In the genomic region with DNA sequence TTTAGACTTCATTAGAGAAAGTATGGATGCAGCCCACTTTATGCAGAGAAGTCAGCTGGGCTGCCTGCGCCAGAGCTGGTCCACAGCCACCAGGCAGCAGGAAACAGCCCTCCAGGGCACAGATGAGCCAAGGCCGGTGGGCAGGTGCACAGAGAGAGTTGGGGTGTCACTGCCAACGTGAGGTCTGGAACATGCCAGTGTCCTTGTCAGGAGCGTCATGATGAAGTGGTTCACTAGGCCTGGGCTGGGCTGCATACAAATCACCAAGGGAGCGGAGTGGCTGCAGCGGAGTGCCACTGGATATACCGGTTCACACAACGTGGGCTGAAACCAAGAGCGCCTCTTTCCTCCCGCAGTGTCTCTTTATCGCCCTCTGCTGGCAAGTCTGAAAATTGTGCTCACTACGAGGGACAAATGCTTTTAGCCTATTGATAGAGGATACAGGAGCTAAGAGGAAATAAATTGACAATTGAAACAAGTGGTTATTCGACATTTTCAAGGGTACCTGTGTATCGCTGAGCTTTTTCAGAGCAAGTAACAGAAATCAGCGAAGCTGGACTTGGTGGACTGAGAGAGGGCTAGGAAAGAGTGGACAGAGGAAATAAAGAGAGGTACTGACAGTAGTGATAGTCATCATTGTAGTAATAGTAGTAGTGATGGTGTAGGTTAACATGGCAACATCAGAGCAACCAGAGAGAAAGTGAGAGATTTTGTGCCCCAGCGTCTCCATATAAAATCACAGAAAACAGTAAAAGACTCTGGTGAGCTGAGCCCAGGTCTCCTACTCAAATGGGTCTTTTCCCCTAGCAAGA, we compare ENCODE assay signal across 8 cellular contexts. TPM values are rescaled to one million over a fixed set of nuclear protein-coding genes. Genes with fewer than 3 reads are reported as not detected.
DNase-seq lines count a peak whose midpoint lies in the region; ATAC-seq and TF ChIP-seq lines count a peak whose summit lies in the region.

No MANE protein-coding gene starts in this region.

- intact Hi-C loops in Caco-2 (cut with micrococcal nuclease; ENCODE audit: unreplicated experiment) (loop anchor here (1.0 to 10.0 kb wide), 4 partner anchors 32 to 790 kb away; partner anchors contain the start of genes ITPR2 and TM7SF3), OCI-LY7 (cut with micrococcal nuclease; ENCODE audit: unreplicated experiment) (loop anchor here (1.0 kb wide), 1 partner anchor 32 kb away; no protein-coding TSS in a partner anchor)

- H3K4me1 ChIP-seq in Caco-2 (no peaks in the 10 kb centered on the region), OCI-LY7 (ENCODE audit: insufficient read depth, low read length, poor library complexity, severe bottlenecking) (no peaks in the 10 kb centered on the region)

- CTCF ChIA-PET in Caco-2 (lab: Charles Lee), result interaction anchor here (0.6 to 3.1 kb wide), 18 partner anchors 8 to 709 kb away, joined by 3 to 27 read pairs (median 4); partner anchors contain the start of gene ITPR2
- CTCF ChIA-PET in OCI-LY7 (lab: Charles Lee; ENCODE audit: unreplicated experiment), result interaction anchor here (0.6 to 1.8 kb wide), 6 partner anchors 21 to 254 kb away, joined by 3 to 7 read pairs (median 3); partner anchors contain the start of gene ITPR2

- peak; percentile 97 for ATAC-seq in GM21390 (IDR thresholded peaks at IDR 0.05; ENCODE audit: unreplicated experiment)
- ATAC-seq in naive B cell (ENCODE audit: low read depth in 2 of 2), result peak; percentile 96

- BruUV-seq in Caco-2 (replicated peaks; lab: Mats Ljungman, UMichigan) (no TSS peak), OCI-LY7 (replicated peaks; lab: Mats Ljungman, UMichigan) (no TSS peak)

- H3K9me2 ChIP-seq in OCI-LY7 (ENCODE audit: insufficient read depth, low read length), result no peaks in the 10 kb centered on the region

- H4K20me1 ChIP-seq in OCI-LY7 (ENCODE audit: insufficient read depth, low read length), result no peaks in the 10 kb centered on the region

- POLR2A ChIA-PET in Caco-2 (lab: Charles Lee), result no interaction called here
- POLR2A ChIA-PET in OCI-LY7 (lab: Charles Lee), result interaction anchor here (0.6 to 1.6 kb wide), 7 partner anchors 10 to 518 kb away, joined by 3 to 6 read pairs (median 4); no protein-coding TSS in a partner anchor

- H3K36me3 Mint-ChIP-seq in Caco-2 (ENCODE audit: insufficient read depth, unreplicated experiment), result no peaks in the 10 kb centered on the region
- peaks cover 0 to 13% of the 10 kb centered on the region in 2 donors for H3K36me3 Mint-ChIP-seq in naive B cell

- H3K9me3 Mint-ChIP-seq in Caco-2 (ENCODE audit: unreplicated experiment) (peaks cover 12% of the 10 kb centered on the region), naive B cell (peaks cover 0 to 11% (median 2%) of the 10 kb centered on the region in 7 donors)

- H3K4me1 Mint-ChIP-seq in Caco-2 (ENCODE audit: low read depth, unreplicated experiment) (no peaks in the 10 kb centered on the region), naive B cell (peaks cover 12% of the 10 kb centered on the region in 3 donors)

- H3K27ac ChIP-seq in OCI-LY7 (ENCODE audit: low read depth, low read length, poor library complexity, severe bottlenecking), result no peak overlapping the region

- H3K4me2 ChIP-seq in OCI-LY7 (ENCODE audit: low read length), result peak overlapping the region; percentile 7; the same call in 1 of the 2 replicates

- H3K27me3 Mint-ChIP-seq in Caco-2 (ENCODE audit: insufficient read depth, unreplicated experiment) (no peaks in the 10 kb centered on the region), naive B cell (no peaks in the 10 kb centered on the region)

- TF ChIP-seq CTCF in Caco-2 (IDR thresholded peaks at IDR 0.05; ENCODE audit: insufficient read depth in 1 of 2, low read depth in 1 of 2, low read length in 1 of 2, severe bottlenecking in 1 of 2, unreplicated experiment in 1 of 2) (peak; percentile 98 to 99), OCI-LY7 (conservative IDR thresholded peaks at IDR 0.05; ENCODE audit: low read length) (peak; percentile 98), epithelial cell of proximal tubule (conservative IDR thresholded peaks at IDR 0.05; ENCODE audit: low read depth, low read length) (peak; percentile 98)

- H3K36me3 ChIP-seq in Caco-2 (ENCODE audit: control insufficient read depth, insufficient read depth, low read length) (no peaks in the 10 kb centered on the region), OCI-LY7 (ENCODE audit: insufficient read depth, low read length) (no peaks in the 10 kb centered on the region)

- no peaks in the 10 kb centered on the region for H3K79me2 ChIP-seq in OCI-LY7 (ENCODE audit: insufficient read depth, low read depth, low read length)

- H3K4me3 ChIP-seq in Caco-2 (ENCODE audit: low read depth, low read length) (no peak overlapping the region), OCI-LY7 (ENCODE audit: low read depth, low read length, poor library complexity, severe bottlenecking) (no peak overlapping the region), epithelial cell of proximal tubule (ENCODE audit: low read depth, low read length) (peak overlapping the region; percentile 25)
- peak overlapping the region; percentile 40 for H3K4me3 ChIP-seq in Jurkat, Clone E6-1 (ENCODE audit: low read length)

- DNase-seq in Caco-2 (peak; percentile 90 to 92), OCI-LY7 (ENCODE audit: low spot score) (peak; percentile 81), activated T-cell treated with anti-CD3 and anti-CD28 coated beads for 1 hour (ENCODE audit: low read depth) (peak; percentile 68), epithelial cell of proximal tubule (ENCODE audit: low read depth) (peak; percentile 18), naive B cell (peak; percentile 81)
- DNase-seq in Jurkat, Clone E6-1 (ENCODE audit: low read depth, low spot score), result peak; percentile 89
- peak; percentile 63 to 78 for DNase-seq in stimulated activated CD8-positive, alpha-beta memory T cell treated with anti-CD3 and anti-CD28 coated beads, Interleukin-7, amount 100 ng/mL, for 4 hours (ENCODE audit: low read depth in 2 of 2)

- H2AFZ ChIP-seq in OCI-LY7 (ENCODE audit: low read length), result no peak overlapping the region

- H3K4me3 Mint-ChIP-seq in Caco-2 (ENCODE audit: unreplicated experiment) (no peak overlapping the region), naive B cell (peak overlapping the region in 7 of 8 donors; percentile 14 to 74 (median 55))

- H3K27me3 ChIP-seq in Caco-2 (replicated peaks; ENCODE audit: control insufficient read depth, insufficient read depth, low read length), result no peaks in the 10 kb centered on the region

- H3K27ac Mint-ChIP-seq in Caco-2 (ENCODE audit: unreplicated experiment), result no peak overlapping the region
- H3K27ac Mint-ChIP-seq in naive B cell, result peak overlapping the region in 2 of 6 donors; percentile 42 to 71

- no peaks in the 10 kb centered on the region for H3K9me3 ChIP-seq in Caco-2
- H3K9me3 ChIP-seq in OCI-LY7 (ENCODE audit: low read length), result no peaks in the 10 kb centered on the region

RNA-seq across cellular contexts. Expression of gene ITPR2, which starts 52.0 kb away (rescaled TPM):
- 41.6 and 51.5 TPM in 2 replicates for total RNA-seq in Caco-2 (2022)
- 8.5 TPM for polyA plus RNA-seq in Jurkat, Clone E6-1 (2012; ENCODE audit: insufficient read depth, insufficient read length)
- 25.6 and 33.7 TPM in 2 replicates for total RNA-seq in OCI-LY7 (2014; rRNA removed; shearing (Covaris generic))
- 44.7 and 56.6 TPM in 2 replicates for total RNA-seq in OCI-LY7 (2022)
- total RNA-seq in epithelial cell of proximal tubule, result 13.5 and 13.7 TPM in 2 replicates
- polyA plus RNA-seq in naive B cell (ENCODE audit: low read depth in 6 of 6), result 10 to 100 TPM in 5 of 6 donors, 1 to 10 TPM in 1; 6.7 to 23.6 (median 20.6) TPM

RNA-seq across cellular contexts. Expression of gene INTS13, which starts 52.8 kb away (rescaled TPM):
- total RNA-seq in Caco-2 (2022), result 40.1 and 41.5 TPM in 2 replicates
- 57.3 TPM for polyA plus RNA-seq in Jurkat, Clone E6-1 (2012; ENCODE audit: insufficient read depth, insufficient read length)
- total RNA-seq in OCI-LY7 (2014; rRNA removed; shearing (Covaris generic)), result 33.4 and 34.2 TPM in 2 replicates
- total RNA-seq in OCI-LY7 (2022), result 39.1 and 39.5 TPM in 2 replicates
- 33.6 and 42.6 TPM in 2 replicates for total RNA-seq in epithelial cell of proximal tubule
- polyA plus RNA-seq in naive B cell (ENCODE audit: low read depth in 6 of 6), result 10 to 100 TPM in 4 of 6 donors, 1 to 10 TPM in 2; 5.0 to 23.3 (median 14.7) TPM

RNA-seq across cellular contexts. Expression of gene FGFR1OP2, which starts 53.3 kb away (rescaled TPM):
- 77.9 and 86.9 TPM in 2 replicates for total RNA-seq in Caco-2 (2022)
- polyA plus RNA-seq in Jurkat, Clone E6-1 (2012; ENCODE audit: insufficient read depth, insufficient read length), result 28.1 TPM
- 35.0 and 45.0 TPM in 2 replicates for total RNA-seq in OCI-LY7 (2014; rRNA removed; shearing (Covaris generic))
- total RNA-seq in OCI-LY7 (2022), result 40.5 and 42.4 TPM in 2 replicates
- 27.3 and 31.2 TPM in 2 replicates for total RNA-seq in epithelial cell of proximal tubule
- polyA plus RNA-seq in naive B cell (ENCODE audit: low read depth in 6 of 6), result 10 to 100 TPM; 54.2 to 68.4 (median 59.5) TPM

Comparison
In these comparisons a context has a peak if more than half of its experiments do, and no peak if none do; other contexts are left out.
1. DNase-seq: peak in every context shown above with its lines; median percentile 91 in Caco-2; 89 in Jurkat, Clone E6-1; 81 in OCI-LY7; 81 in naive B cell; 70 in stimulated activated CD8-positive, alpha-beta memory T cell treated with anti-CD3 and anti-CD28 coated beads, Interleukin-7, amount 100 ng/mL, for 4 hours; 68 in activated T-cell treated with anti-CD3 and anti-CD28 coated beads for 1 hour; 18 in epithelial cell of proximal tubule.
2. H3K4me3 ChIP-seq: peak in Jurkat, Clone E6-1 (single experiment) and epithelial cell of proximal tubule (single experiment); none in Caco-2 (single experiment) and OCI-LY7 (single experiment).
3. Peak in every context shown above with its lines, with median percentiles within 50 percentile points of each other: CTCF ChIP-seq.